Comparison of ENCODE assay signal across 4 cellular contexts in genomic region chr10:123087786-123088185, GRCh38. TPM values are rescaled to one million over a fixed set of nuclear protein-coding genes. Genes with fewer than 3 reads are reported as not detected.
"Had no signal": no experiment of that assay in that cellular context is flagged by ENCODE, and none has a peak within 500 bp of the region (broad histone marks: within the 10 kb centered on the region; RNA-seq: fewer than 3 reads in every experiment).

No MANE protein-coding gene starts in this region.

- ATAC-seq: GM12878 had no signal

- DNase-seq: GDM1, GF-D8 had no signal

- H3K4me3 ChIP-seq: GM12878 had no signal

RNA-seq across cellular contexts. Expression of gene HMX3, which starts 48.0 kb away (rescaled TPM):
- total RNA-seq: G401 had no signal
